ENCODE assay signal across 7 cellular contexts in genomic region chr6:33272358-33273128, GRCh38. TPM values are rescaled to one million over a fixed set of nuclear protein-coding genes. Genes with fewer than 3 reads are reported as not detected.
DNase-seq lines count a peak whose midpoint lies in the region; ATAC-seq and TF ChIP-seq lines count a peak whose summit lies in the region.

No MANE protein-coding gene starts in this region.

- H3K36me3 ChIP-seq in IMR-90 (ENCODE audit: control insufficient read depth, insufficient read depth, low read length) (peaks cover 51% of the 10 kb centered on the region), stomach smooth muscle (ENCODE audit: control insufficient read depth in 2 of 2, insufficient read depth in 2 of 2, low read length in 2 of 2) (peaks cover 26 to 43% of the 10 kb centered on the region in 2 donors)

- H3K9me3 ChIP-seq in IMR-90 (ENCODE audit: control insufficient read depth, insufficient read depth, low read length) (no peaks in the 10 kb centered on the region), stomach smooth muscle (ENCODE audit: control insufficient read depth in 2 of 2, low read length in 2 of 2) (no peaks in the 10 kb centered on the region)

- 0 out of 2 replicates have a peak overlapping the region, but pooled peaks have one; percentile 2 for H3K18ac ChIP-seq in IMR-90 (ENCODE audit: low read depth, low read length)

- peaks cover 56% of the 10 kb centered on the region for H4K20me1 ChIP-seq in IMR-90 (ENCODE audit: insufficient read depth, low read length)

- peak overlapping the region; percentile 95 for H3K9ac ChIP-seq in IMR-90 (ENCODE audit: low read depth, low read length)
- H3K9ac ChIP-seq in stomach smooth muscle (ENCODE audit: low read length in 2 of 2): peak overlapping the region; percentile 80 to 99

- H3K9me3 Mint-ChIP-seq in activated naive CD8-positive, alpha-beta T cell treated with anti-CD3 and anti-CD28 coated beads for 36 hours: no peaks in the 10 kb centered on the region
- H3K9me3 Mint-ChIP-seq in immature natural killer cell: no peaks in the 10 kb centered on the region

- dilution Hi-C loops in IMR-90 (cut with HindIII; ENCODE audit: low sequenced_read_pairs, unreplicated experiment): no loop called here

- peaks cover 63% of the 10 kb centered on the region for H3K36me3 Mint-ChIP-seq in activated naive CD8-positive, alpha-beta T cell treated with anti-CD3 and anti-CD28 coated beads for 36 hours
- H3K36me3 Mint-ChIP-seq in immature natural killer cell: peaks cover 21 to 44% (median 23%) of the 10 kb centered on the region in 3 donors

- H3K4ac ChIP-seq in IMR-90 (ENCODE audit: low read depth, low read length): peak overlapping the region; percentile 86

- peak overlapping the region; percentile 95 for H3K4me3 Mint-ChIP-seq in activated naive CD8-positive, alpha-beta T cell treated with anti-CD3 and anti-CD28 coated beads for 36 hours
- peak overlapping the region; percentile 96 to 100 (median 98) for H3K4me3 Mint-ChIP-seq in immature natural killer cell

- no peak overlapping the region for H2BK20ac ChIP-seq in IMR-90 (ENCODE audit: low read depth, low read length)

- no peak for ATAC-seq in IMR-90 (ENCODE audit: low read depth)
- ATAC-seq in GM18861 (IDR thresholded peaks at IDR 0.05; ENCODE audit: unreplicated experiment): no peak

- H3K27me3 Mint-ChIP-seq in activated naive CD8-positive, alpha-beta T cell treated with anti-CD3 and anti-CD28 coated beads for 36 hours: no peaks in the 10 kb centered on the region
- peaks cover 8 to 22% (median 21%) of the 10 kb centered on the region in 3 donors for H3K27me3 Mint-ChIP-seq in immature natural killer cell (ENCODE audit: low read depth in 3 of 3)

- H4K91ac ChIP-seq in IMR-90 (ENCODE audit: insufficient read depth, low read depth, low read length): peak overlapping the region; percentile 84

- TF ChIP-seq CTCF in IMR-90 (conservative IDR thresholded peaks at IDR 0.05; ENCODE audit: low read depth, low read length): no peak

- peaks cover 9% of the 10 kb centered on the region for H3K9me1 ChIP-seq in IMR-90 (ENCODE audit: insufficient read depth, low read length)

- peak overlapping the region; percentile 84 for H2AFZ ChIP-seq in IMR-90 (replicated peaks; ENCODE audit: low read length, poor library complexity)

- H3K27ac Mint-ChIP-seq in activated naive CD8-positive, alpha-beta T cell treated with anti-CD3 and anti-CD28 coated beads for 36 hours: peak overlapping the region; percentile 100
- H3K27ac Mint-ChIP-seq in immature natural killer cell: peak overlapping the region; percentile 96 to 100 (median 99)

- H3K4me1 Mint-ChIP-seq in activated naive CD8-positive, alpha-beta T cell treated with anti-CD3 and anti-CD28 coated beads for 36 hours: peaks cover 34% of the 10 kb centered on the region
- H3K4me1 Mint-ChIP-seq in immature natural killer cell: peaks cover 60 to 73% of the 10 kb centered on the region in 2 donors

- H3K27ac ChIP-seq in IMR-90 (ENCODE audit: insufficient read depth, low read length) (peak overlapping the region; percentile 69), stomach smooth muscle (ENCODE audit: low read length) (peak overlapping the region; percentile 98)

- H4K8ac ChIP-seq in IMR-90 (ENCODE audit: low read depth in 2 of 2, low read length in 2 of 2): peak overlapping the region; percentile 63 to 84

- H3K79me1 ChIP-seq in IMR-90 (ENCODE audit: low read depth in 1 of 2, low read length in 2 of 2): peaks cover 28 to 65% of the 10 kb centered on the region in 2 experiments

- peak overlapping the region; percentile 99 for H2AK9ac ChIP-seq in IMR-90 (replicated peaks; ENCODE audit: low read depth, low read length, poor library complexity)

- no peak for DNase-seq in IMR-90
- DNase-seq in activated naive CD8-positive, alpha-beta T cell treated with anti-CD3 and anti-CD28 coated beads for 36 hours: no peak
- no peak for DNase-seq in immature natural killer cell
- no peak for DNase-seq in HK-2 (ENCODE audit: unreplicated experiment)
- no peak for DNase-seq in epidermal melanocyte (ENCODE audit: insufficient read length, low spot score)

- no peak overlapping the region for H2BK120ac ChIP-seq in IMR-90 (ENCODE audit: low read depth, low read length)

- H3K4me2 ChIP-seq in IMR-90 (ENCODE audit: low read depth, low read length): peak overlapping the region; percentile 84

- WGBS in IMR-90 (ENCODE audit: extremely low coverage in 2 of 2, insufficient read length in 1 of 2), 2 experiments: 0% methylated on average over 1 of the region's 15 CpGs; no CpG with 5 or more reads in 1 of the 2 experiments

- H3K27me3 ChIP-seq in IMR-90 (ENCODE audit: control insufficient read depth, insufficient read depth, low read length) (no peaks in the 10 kb centered on the region), stomach smooth muscle (ENCODE audit: control insufficient read depth in 1 of 2, insufficient read depth in 2 of 2, low read length in 2 of 2) (no peaks in the 10 kb centered on the region)

- TSS peak; percentile 58 for BruUV-seq in IMR-90 (replicated peaks; lab: Mats Ljungman, UMichigan)

- no peak for TF ChIP-seq POLR2A in IMR-90 (IDR thresholded peaks at IDR 0.05; ENCODE audit: low read depth, low read length)

- H3K4me1 ChIP-seq in IMR-90 (ENCODE audit: control insufficient read depth, insufficient read depth, low read length) (peaks cover 14% of the 10 kb centered on the region), stomach smooth muscle (ENCODE audit: control insufficient read depth, insufficient read depth, low read length) (peaks cover 58% of the 10 kb centered on the region)

- intact Hi-C loops in IMR-90 (cut with micrococcal nuclease): no loop called here

- H2BK15ac ChIP-seq in IMR-90 (ENCODE audit: low read depth, low read length): no peak overlapping the region

- peak overlapping the region; percentile 95 for H3K14ac ChIP-seq in IMR-90 (replicated peaks; ENCODE audit: low read depth, low read length)

- H2AK5ac ChIP-seq in IMR-90 (ENCODE audit: low read depth, low read length): peak overlapping the region; percentile 82

- TF ChIP-seq RAD21 in IMR-90 (IDR thresholded peaks at IDR 0.05; ENCODE audit: low read length): no peak

- peak overlapping the region; percentile 77 for H2BK5ac ChIP-seq in IMR-90 (ENCODE audit: low read depth, low read length, poor library complexity, severe bottlenecking)

- peak overlapping the region; percentile 65 for H4K5ac ChIP-seq in IMR-90 (ENCODE audit: low read depth, low read length)

- H3K4me3 ChIP-seq in IMR-90 (ENCODE audit: insufficient read depth, low read depth, low read length) (peak overlapping the region; percentile 71), stomach smooth muscle (ENCODE audit: low read length in 2 of 2) (peak overlapping the region; percentile 98)

- peak overlapping the region; percentile 88 for H3K56ac ChIP-seq in IMR-90 (ENCODE audit: extremely low read depth, insufficient read depth, low read length)

- POLR2A ChIA-PET in IMR-90 (lab: Charles Lee; ENCODE audit: unreplicated experiment): interaction anchor here (1.0 to 1.2 kb wide), 2 partner anchors 22 to 64 kb away, joined by 6 to 7 read pairs; partner anchors contain the start of gene RING1

- in situ Hi-C loops in IMR-90 (cut with MboI; ENCODE audit: low sequenced_read_pairs): no loop called here

- CTCF ChIA-PET in IMR-90 (lab: Yijun Ruan, JAX): no interaction called here

- peak overlapping the region; percentile 86 for H3K23ac ChIP-seq in IMR-90 (ENCODE audit: low read depth, low read length)

TF ChIP-seq in IMR-90, 13 proteins besides CTCF, POLR2A, EP300 and RAD21:
- 0 out of 2 replicates have a peak, but pooled peaks have one; percentile 28 for TF ChIP-seq CHD1 (IDR thresholded peaks at IDR 0.05; ENCODE audit: low read depth, low read length)
- no peak for TF ChIP-seq RCOR1 (IDR thresholded peaks at IDR 0.05; ENCODE audit: insufficient replicate concordance, low read length)

RNA-seq across cellular contexts. Expression of gene RPS18, which starts 0.7 kb away (rescaled TPM):
- total RNA-seq in IMR-90 (2012; rRNA removed): 6,097 and 6,577 TPM in 2 replicates
- 8,417 and 8,876 TPM in 2 replicates for polyA plus RNA-seq in IMR-90 (2012; rRNA removed)
- 5,094 and 5,254 TPM in 2 replicates for polyA plus RNA-seq in IMR-90 (2012; cell fraction: cytosol; rRNA removed)
- 1,045 and 3,302 TPM in 2 replicates for polyA plus RNA-seq in IMR-90 (2012; cell fraction: nucleus; rRNA removed; ENCODE audit: low replicate concordance)
- 1,000 to 10,000 TPM; 3,940 to 3,999 TPM for total RNA-seq in activated naive CD8-positive, alpha-beta T cell treated with anti-CD3 and anti-CD28 coated beads for 36 hours
- 1,000 to 10,000 TPM; 2,992 to 6,506 (median 3,113) TPM for polyA plus RNA-seq in immature natural killer cell

RNA-seq across cellular contexts. Expression of gene VPS52, which starts 0.9 kb away (rescaled TPM):
- 26.4 and 29.8 TPM in 2 replicates for total RNA-seq in IMR-90 (2012; rRNA removed)
- 54.6 and 57.8 TPM in 2 replicates for polyA plus RNA-seq in IMR-90 (2012; rRNA removed)
- 20.9 and 36.7 TPM in 2 replicates for polyA plus RNA-seq in IMR-90 (2012; cell fraction: cytosol; rRNA removed)
- 189 and 280 TPM in 2 replicates for polyA plus RNA-seq in IMR-90 (2012; cell fraction: nucleus; rRNA removed; ENCODE audit: low replicate concordance)
- 10 to 100 TPM; 43.4 to 44.6 TPM for total RNA-seq in activated naive CD8-positive, alpha-beta T cell treated with anti-CD3 and anti-CD28 coated beads for 36 hours
- 10 to 100 TPM; 11.6 to 26.8 (median 16.8) TPM for polyA plus RNA-seq in immature natural killer cell

RNA-seq across cellular contexts. Expression of gene B3GALT4, which starts 4.4 kb away (rescaled TPM):
- total RNA-seq in IMR-90 (2012; rRNA removed): 0.72 and 0.83 TPM in 2 replicates
- polyA plus RNA-seq in IMR-90 (2012; rRNA removed): 0.49 and 0.70 TPM in 2 replicates
- 0.90 and 1.5 TPM in 2 replicates for polyA plus RNA-seq in IMR-90 (2012; cell fraction: cytosol; rRNA removed)
- polyA plus RNA-seq in IMR-90 (2012; cell fraction: nucleus; rRNA removed; ENCODE audit: low replicate concordance): 0.18 and 0.47 TPM in 2 replicates
- total RNA-seq in activated naive CD8-positive, alpha-beta T cell treated with anti-CD3 and anti-CD28 coated beads for 36 hours: 1 to 10 TPM; 1.8 to 2.1 TPM
- 10 to 100 TPM; 38.6 to 55.0 (median 44.1) TPM for polyA plus RNA-seq in immature natural killer cell

RNA-seq across cellular contexts. Expression of gene WDR46, which starts 16.5 kb away (rescaled TPM):
- total RNA-seq in IMR-90 (2012; rRNA removed): 68.9 and 73.8 TPM in 2 replicates
- polyA plus RNA-seq in IMR-90 (2012; rRNA removed) (81.6 and 88.0 TPM in 2 replicates), immature natural killer cell (10 to 100 TPM; 59.4 to 81.6 (median 74.3) TPM)
- 44.6 and 48.8 TPM in 2 replicates for polyA plus RNA-seq in IMR-90 (2012; cell fraction: cytosol; rRNA removed)
- 196 and 239 TPM in 2 replicates for polyA plus RNA-seq in IMR-90 (2012; cell fraction: nucleus; rRNA removed; ENCODE audit: low replicate concordance)
- 100 to 1,000 TPM; 105 to 107 TPM for total RNA-seq in activated naive CD8-positive, alpha-beta T cell treated with anti-CD3 and anti-CD28 coated beads for 36 hours

RNA-seq across cellular contexts. Expression of gene PFDN6, which starts 16.9 kb away (rescaled TPM):
- total RNA-seq in IMR-90 (2012; rRNA removed): 24.4 and 41.7 TPM in 2 replicates
- 76.5 and 92.1 TPM in 2 replicates for polyA plus RNA-seq in IMR-90 (2012; rRNA removed)
- polyA plus RNA-seq in IMR-90 (2012; cell fraction: cytosol; rRNA removed): 14.6 and 24.2 TPM in 2 replicates
- polyA plus RNA-seq in IMR-90 (2012; cell fraction: nucleus; rRNA removed; ENCODE audit: low replicate concordance): 12.9 and 43.5 TPM in 2 replicates
- 100 to 1,000 TPM; 106 to 107 TPM for total RNA-seq in activated naive CD8-positive, alpha-beta T cell treated with anti-CD3 and anti-CD28 coated beads for 36 hours
- 10 to 100 TPM; 25.7 to 55.6 (median 49.2) TPM for polyA plus RNA-seq in immature natural killer cell
